10 cellular contexts compared by ENCODE assay signal in genomic region chr9:102244916-102245315, GRCh38.
"Had no signal": no experiment of that assay in that cellular context is flagged by ENCODE, and none has a peak within 500 bp of the region (broad histone marks: within the 10 kb centered on the region; RNA-seq: fewer than 3 reads in every experiment).

No MANE protein-coding gene starts in this region.

- H3K4me2 ChIP-seq: GM23338 had no signal

- H3K36me3 ChIP-seq: HAP-1 had no signal

- H3K27ac Mint-ChIP-seq: GM23338, H9, HFFc6 had no signal

- H3K9ac ChIP-seq: GM23248 had no signal

- H3K4me3 Mint-ChIP-seq: GM23338, H9, HFFc6 had no signal

- DNase-seq: GM23248, GOT3, H7, H9, HCEC 1CT, HFFc6 had no signal

- FAIRE-seq: H1 had no signal

- ATAC-seq: GM23338, HCT116 had no signal

- H2AFZ ChIP-seq: GM23248, GM23338 had no signal

- H3K4me3 ChIP-seq: GM23248, GM23338, HAP-1 had no signal

- H3K9me3 Mint-ChIP-seq: H9 had no signal

- H3K9me3 ChIP-seq: HAP-1 had no signal

- H3K27ac ChIP-seq: GM23248 had no signal

- H3K4me1 Mint-ChIP-seq: GM23338, H9 had no signal

- H3K4me1 ChIP-seq: HAP-1 had no signal
